In genomic region chr11:695606-696381, GRCh38 we compare ENCODE assay signal across 8 cellular contexts. TPM values are rescaled to one million over a fixed set of nuclear protein-coding genes. Genes with fewer than 3 reads are reported as not detected.
DNase-seq lines count a peak whose midpoint lies in the region; TF ChIP-seq lines count a peak whose summit lies in the region.

TMEM80 (plus strand) TSS chr11:695816; CDS start chr11:695828, 12 bp downstream.

- H2AFZ ChIP-seq in H9 (ENCODE audit: low read length) (no peak within 1 kb of the TSS), MM.1S (ENCODE audit: low read length) (peak within 1 kb of the TSS; percentile 97), neuron (ENCODE audit: low read depth, low read length) (peak within 1 kb of the TSS; percentile 84)

- H3K56ac ChIP-seq in H9 (ENCODE audit: insufficient read length, low read depth, low read length), result no peak within 1 kb of the TSS

- H3K9me3 Mint-ChIP-seq in H9, result no peaks in the 10 kb centered on the region; a peak in 2 of 5 replicates

- H3K36me3 ChIP-seq in MM.1S (replicated peaks; ENCODE audit: insufficient read depth, low read length) (no peaks in the 10 kb centered on the region), SJCRH30 (no peaks in the 10 kb centered on the region), neuron (ENCODE audit: insufficient read depth, low read length) (peaks cover 17% of the 10 kb centered on the region), subcutaneous abdominal adipose tissue (ENCODE audit: control insufficient read depth in 5 of 5, insufficient read depth in 5 of 5, low read length in 5 of 5) (peaks cover 0 to 19% (median 11%) of the 10 kb centered on the region in 5 donors)

- H3K4me3 ChIP-seq in MM.1S (ENCODE audit: low read length) (peak within 1 kb of the TSS; percentile 97), SJCRH30 (peak within 1 kb of the TSS; percentile 76), neuron (ENCODE audit: low read length) (peak within 1 kb of the TSS; percentile 68), subcutaneous abdominal adipose tissue (ENCODE audit: low read depth in 1 of 5, low read length in 5 of 5) (peak within 1 kb of the TSS; percentile 78 to 88 (median 83))

- peak; percentile 99 for DNase-seq in ELR (ENCODE audit: low read depth)
- peak; percentile 98 for DNase-seq in H9
- peak; percentile 99 for DNase-seq in MM.1S
- peak; percentile 99 for DNase-seq in SJCRH30
- peak; percentile 86 to 97 (median 96) for DNase-seq in activated naive CD4-positive, alpha-beta T cell (lab: John Stamatoyannopoulos, UW)
- peak; percentile 96 for DNase-seq in foreskin melanocyte

- H3K27ac Mint-ChIP-seq in H9, result peak within 1 kb of the TSS; percentile 95 to 98 (median 96)

- H3K23ac ChIP-seq in H9 (ENCODE audit: insufficient read length, low read depth, low read length), result no peak within 1 kb of the TSS

- no peak within 1 kb of the TSS for H3T11ph ChIP-seq in H9 (ENCODE audit: low read length)

- H3K23me2 ChIP-seq in H9 (ENCODE audit: insufficient read length, low read depth, low read length, poor library complexity, severe bottlenecking), result no peaks in the 10 kb centered on the region

- no peak for TF ChIP-seq CTCF in H9 (conservative IDR thresholded peaks at IDR 0.05)
- no peak for TF ChIP-seq CTCF in MM.1S (IDR thresholded peaks at IDR 0.05; ENCODE audit: low read length)

- peaks cover 3% of the 10 kb centered on the region for H3K79me1 ChIP-seq in H9 (ENCODE audit: insufficient read depth, low read depth, low read length, poor library complexity, severe bottlenecking)

- WGBS in H9 (ENCODE audit: extremely low coverage, insufficient read length, low lambda C conversion rate), result no CpG with 5 or more reads among the region's 98 CpGs

- H3K18ac ChIP-seq in H9 (ENCODE audit: insufficient read length, low read depth, low read length), result peak within 1 kb of the TSS; percentile 98

- H2BK20ac ChIP-seq in H9 (ENCODE audit: low read depth, low read length, poor library complexity, severe bottlenecking), result no peak within 1 kb of the TSS

- H2BK5ac ChIP-seq in H9 (ENCODE audit: insufficient read length, low read length), result no peak within 1 kb of the TSS

- H3K4me2 ChIP-seq in H9 (ENCODE audit: insufficient read depth, insufficient read length, low read length) (peak within 1 kb of the TSS; percentile 71), MM.1S (ENCODE audit: low read depth, low read length) (peak within 1 kb of the TSS; percentile 77)

- H2BK15ac ChIP-seq in H9 (ENCODE audit: low read depth, low read length), result no peak within 1 kb of the TSS

- H4K5ac ChIP-seq in H9 (ENCODE audit: insufficient read length, low read depth, low read length), result no peak within 1 kb of the TSS

- no peak within 1 kb of the TSS for H2BK120ac ChIP-seq in H9 (ENCODE audit: low read depth, low read length, poor library complexity, severe bottlenecking)

- H3K9me2 ChIP-seq in MM.1S (replicated peaks; ENCODE audit: insufficient read depth, low read length), result no peaks in the 10 kb centered on the region

- H3K4me3 Mint-ChIP-seq in H9, result peak within 1 kb of the TSS; percentile 80 to 88

- H3K4me1 ChIP-seq in H9 (ENCODE audit: insufficient read depth, low read length), result peaks cover 14% of the 10 kb centered on the region; the same call in 1 of the 2 replicates
- peaks cover 25% of the 10 kb centered on the region for H3K4me1 ChIP-seq in MM.1S (ENCODE audit: low read length)
- peaks cover 29% of the 10 kb centered on the region for H3K4me1 ChIP-seq in SJCRH30
- peaks cover 24% of the 10 kb centered on the region for H3K4me1 ChIP-seq in neuron (ENCODE audit: insufficient read depth, low read length)
- peaks cover 0 to 45% (median 35%) of the 10 kb centered on the region in 5 donors for H3K4me1 ChIP-seq in subcutaneous abdominal adipose tissue (ENCODE audit: control insufficient read depth in 5 of 5, insufficient read depth in 5 of 5, low read length in 5 of 5)

- H3K9me3 ChIP-seq in H9 (ENCODE audit: control insufficient read depth, low read depth, low read length), result no peaks in the 10 kb centered on the region
- no peaks in the 10 kb centered on the region for H3K9me3 ChIP-seq in MM.1S (replicated peaks; ENCODE audit: insufficient read depth, low read length)
- H3K9me3 ChIP-seq in SJCRH30 (replicated peaks), result no peaks in the 10 kb centered on the region
- H3K9me3 ChIP-seq in neuron (ENCODE audit: low read length), result no peaks in the 10 kb centered on the region
- no peaks in the 10 kb centered on the region for H3K9me3 ChIP-seq in subcutaneous abdominal adipose tissue (ENCODE audit: control insufficient read depth in 5 of 5, low read length in 5 of 5)

- no peak within 1 kb of the TSS for H2AK5ac ChIP-seq in H9 (ENCODE audit: insufficient read length, low read length)

- peaks cover 31% of the 10 kb centered on the region for H3F3A ChIP-seq in MM.1S (ENCODE audit: insufficient read depth, low read length)

- peak within 1 kb of the TSS; percentile 81 for H3K9ac ChIP-seq in H9 (ENCODE audit: extremely low read depth, insufficient read length, low read length)
- H3K9ac ChIP-seq in MM.1S (ENCODE audit: low read length), result peak within 1 kb of the TSS; percentile 100
- H3K9ac ChIP-seq in subcutaneous abdominal adipose tissue (ENCODE audit: low read length in 5 of 5), result peak within 1 kb of the TSS; percentile 63 to 99 (median 92)

- H3K27me3 Mint-ChIP-seq in H9 (ENCODE audit: low read depth), result no peaks in the 10 kb centered on the region; the same call in 1 of the 2 replicates

- peaks cover 38 to 43% of the 10 kb centered on the region in 2 experiments for H3K4me1 Mint-ChIP-seq in H9

- no peak within 1 kb of the TSS for H4K8ac ChIP-seq in H9 (replicated peaks; ENCODE audit: insufficient read length, low read depth, low read length)

- H4K20me1 ChIP-seq in H9 (ENCODE audit: control insufficient read depth, insufficient read depth, insufficient read length), result no peaks in the 10 kb centered on the region
- H4K20me1 ChIP-seq in MM.1S (ENCODE audit: insufficient read depth, low read length), result no peaks in the 10 kb centered on the region

- H3K36me3 Mint-ChIP-seq in H9 (ENCODE audit: insufficient read depth in 1 of 3, low read depth in 3 of 3), result peaks cover 5 to 20% (median 15%) of the 10 kb centered on the region in 3 experiments

- no peak within 1 kb of the TSS for H2BK12ac ChIP-seq in H9 (ENCODE audit: insufficient read length, low read depth, low read length)

- H3K27me3 ChIP-seq in H9 (ENCODE audit: insufficient read depth, low read length) (no peaks in the 10 kb centered on the region), MM.1S (replicated peaks; ENCODE audit: insufficient read depth, low read length) (no peaks in the 10 kb centered on the region), SJCRH30 (no peaks in the 10 kb centered on the region), neuron (ENCODE audit: insufficient read depth, low read length) (no peaks in the 10 kb centered on the region), subcutaneous abdominal adipose tissue (ENCODE audit: control insufficient read depth in 5 of 5, insufficient read depth in 4 of 5, low read length in 5 of 5) (no peaks in the 10 kb centered on the region)

- H4K91ac ChIP-seq in H9 (ENCODE audit: insufficient read length, low read depth, low read length), result no peak within 1 kb of the TSS

- peaks cover 13% of the 10 kb centered on the region; the same call in 1 of the 2 replicates for H3K79me2 ChIP-seq in H9 (ENCODE audit: insufficient read depth, low read length)
- peaks cover 56% of the 10 kb centered on the region for H3K79me2 ChIP-seq in MM.1S (ENCODE audit: low read length)

- H3K27ac ChIP-seq in H9 (ENCODE audit: insufficient read length, low read depth, low read length) (peak within 1 kb of the TSS; percentile 50), MM.1S (ENCODE audit: low read length) (peak within 1 kb of the TSS; percentile 100), SJCRH30 (peak within 1 kb of the TSS; percentile 100), subcutaneous abdominal adipose tissue (ENCODE audit: low read depth, low read length) (peak within 1 kb of the TSS; percentile 95)

- no peak within 1 kb of the TSS; the same call in 1 of the 2 replicates for H3K4ac ChIP-seq in H9 (ENCODE audit: low read depth, low read length)

- peak within 1 kb of the TSS; percentile 99 for H3K14ac ChIP-seq in H9 (ENCODE audit: insufficient read depth, low read length)

RNA-seq across cellular contexts. Expression of gene TMEM80, which starts in this region (rescaled TPM):
- total RNA-seq in H9 (2021), result 15.3 and 23.6 TPM in 2 replicates
- 10.7 and 17.7 TPM in 2 replicates for total RNA-seq in SJCRH30 (2014; rRNA removed; shearing (Covaris generic))

Comparison
In these comparisons a context has a peak if more than half of its experiments do, and no peak if none do; other contexts are left out.
1. Peak in every context shown above with its lines: DNase-seq, H3K4me3 ChIP-seq and H3K27ac ChIP-seq.
2. H3K27ac ChIP-seq: peak in every context shown above with its lines; median percentile 100 in MM.1S; 100 in SJCRH30; 95 in subcutaneous abdominal adipose tissue; 50 in H9.